ENCODE assay signal across 8 cellular contexts in genomic region chr17:68794636-68795503, GRCh38.
A peak's percentile ranks its signal among the peaks of the same experiment; 100 is the strongest.
DNase-seq lines count a peak whose midpoint lies in the region; ATAC-seq and TF ChIP-seq lines count a peak whose summit lies in the region.

No MANE protein-coding gene starts in this region.

- DNase-seq in DMS53 treated with DMSO at 0.1 percent for 48 hours (lab: John Stamatoyannopoulos, UW; ENCODE audit: unreplicated experiment): peak; percentile 19
- no peak for DNase-seq in LNCaP clone FGC (ENCODE audit: low read depth)
- peak; percentile 65 for DNase-seq in brain pericyte (ENCODE audit: low read depth, low spot score)
- peak; percentile 50 for DNase-seq in tibial nerve (ENCODE audit: low spot score in 2 of 2)
- no peak for DNase-seq in NCI-H146 (lab: John Stamatoyannopoulos, UW)
- no peak for DNase-seq in activated naive CD4-positive, alpha-beta T cell treated with Interleukin-2 at 50 U/mL for 16 hours

- H3K36me3 ChIP-seq in liver (ENCODE audit: control insufficient read depth in 4 of 4, insufficient read depth in 3 of 4, low read depth in 1 of 4, low read length in 3 of 4) (no peaks in the 10 kb centered on the region), tibial nerve (no peaks in the 10 kb centered on the region)

- no peak for ATAC-seq in HG03439 (IDR thresholded peaks at IDR 0.05; ENCODE audit: unreplicated experiment)

- H3K9me3 ChIP-seq in liver (ENCODE audit: control insufficient read depth in 4 of 4, low read length in 3 of 4) (no peaks in the 10 kb centered on the region), tibial nerve (no peaks in the 10 kb centered on the region)

- H3K27ac ChIP-seq in liver (ENCODE audit: low read depth in 1 of 2, low read length in 2 of 2): peak overlapping the region; percentile 83 to 91
- H3K27ac ChIP-seq in tibial nerve: peak overlapping the region; percentile 75 to 92 (median 86)

- H3K9ac ChIP-seq in liver (ENCODE audit: low read depth in 1 of 2, low read length in 2 of 2): peak overlapping the region in 1 of 2 donors; percentile 60

- TF ChIP-seq CTCF in LNCaP clone FGC (IDR thresholded peaks at IDR 0.05; ENCODE audit: control insufficient read depth, extremely low read depth, insufficient read depth): peak; percentile 36; the same call in 1 of the 2 replicates
- peak; percentile 31 for TF ChIP-seq CTCF in liver (IDR thresholded peaks at IDR 0.05; ENCODE audit: low read depth, low read length, missing input control)
- peak; percentile 9 to 67 (median 39) for TF ChIP-seq CTCF in tibial nerve (IDR thresholded peaks at IDR 0.05)

- peak; percentile 60 to 80 for TF ChIP-seq EP300 in tibial nerve (IDR thresholded peaks at IDR 0.05)

- H3K27me3 ChIP-seq in liver (ENCODE audit: control insufficient read depth in 4 of 4, insufficient read depth in 4 of 4, low read length in 3 of 4) (no peaks in the 10 kb centered on the region), tibial nerve (no peaks in the 10 kb centered on the region)

- peak; percentile 26 to 40 for TF ChIP-seq RAD21 in liver (IDR thresholded peaks at IDR 0.05)

- H3K4me1 ChIP-seq in liver (ENCODE audit: control insufficient read depth in 4 of 4, insufficient read depth in 4 of 4, low read length in 3 of 4) (peaks cover 18 to 49% (median 31%) of the 10 kb centered on the region in 4 donors), tibial nerve (peaks cover 3 to 65% (median 42%) of the 10 kb centered on the region in 4 donors)

- no peak for TF ChIP-seq POLR2A in tibial nerve (IDR thresholded peaks at IDR 0.05)

- H3K4me3 ChIP-seq in LNCaP clone FGC (ENCODE audit: low read depth, low read length) (no peak overlapping the region), liver (ENCODE audit: low read depth in 1 of 3, low read length in 3 of 3) (no peak overlapping the region), tibial nerve (peak overlapping the region in 2 of 4 donors; percentile 4 to 24)

- 52% methylated on average over 6 of the region's 6 CpGs for WGBS in liver
- 15 to 23% methylated on average over 6 of the region's 6 CpGs for WGBS in tibial nerve, 2 donors

TF ChIP-seq in liver, 16 proteins besides CTCF, POLR2A, EP300 and RAD21:
- TF ChIP-seq YY1 (IDR thresholded peaks at IDR 0.05) (no peak), SP1 (IDR thresholded peaks at IDR 0.05) (no peak)

Comparison
In these comparisons a context has a peak if more than half of its experiments do, and no peak if none do; other contexts are left out.
1. DNase-seq: peak in DMS53 treated with DMSO at 0.1 percent for 48 hours (single experiment), brain pericyte (single experiment) and tibial nerve (2 of 2); none in LNCaP clone FGC (single experiment), NCI-H146 (single experiment) and activated naive CD4-positive, alpha-beta T cell treated with Interleukin-2 at 50 U/mL for 16 hours (single experiment).
2. Peak in every context shown above with its lines, with median percentiles within 50 percentile points of each other: CTCF ChIP-seq.